8 cellular contexts compared by ENCODE assay signal in genomic region chr12:52082988-52083637, GRCh38. TPM values are rescaled to one million over a fixed set of nuclear protein-coding genes. Genes with fewer than 3 reads are reported as not detected.
DNase-seq lines count a peak whose midpoint lies in the region; ATAC-seq and TF ChIP-seq lines count a peak whose summit lies in the region.

No MANE protein-coding gene starts in this region.

- intact Hi-C loops in left lung (cut with DNase I): loop anchor here in 1 of 2 donors (2.0 kb wide), 1 partner anchor 56 kb away; no protein-coding TSS in a partner anchor

- peak overlapping the region; percentile 43 to 70 for H3K27ac ChIP-seq in left lung

- TF ChIP-seq CTCF in cardiac fibroblast (IDR thresholded peaks at IDR 0.05; ENCODE audit: low read depth, low read length) (peak; percentile 99), left lung (IDR thresholded peaks at IDR 0.05) (peak; percentile 92 to 94)

- H3K27me3 ChIP-seq in left lung: peaks cover 0 to 14% of the 10 kb centered on the region in 2 donors

- peak; percentile 77 for ATAC-seq in left lung
- no peak for ATAC-seq in GM21381 (IDR thresholded peaks at IDR 0.05; ENCODE audit: unreplicated experiment)

- no peaks in the 10 kb centered on the region for H3K9me3 ChIP-seq in left lung

- peak; percentile 8 for DNase-seq in NK-92 treated with Interleukin-12 subunit alpha and Interleukin-12 subunit beta, amount 100 ng/mL, for 24 hours (lab: John Stamatoyannopoulos, UW)
- DNase-seq in NK-92 (lab: John Stamatoyannopoulos, UW; ENCODE audit: unreplicated experiment) (no peak), NCI-H2029 treated with DMSO at 0.1 percent for 48 hours (lab: John Stamatoyannopoulos, UW) (peak; percentile 48), cardiac fibroblast (ENCODE audit: low read depth in 2 of 2) (peak; percentile 49 to 70), left lung (no peak)
- peak; percentile 71 for DNase-seq in activated CD4-positive, CD25-positive, alpha-beta regulatory T cell treated with anti-CD3 and anti-CD28 coated beads, Interleukin-2, amount 50 U/mL, for 72 hours
- peak; percentile 55 to 58 (median 55) for DNase-seq in stimulated activated CD4-positive, alpha-beta T cell treated with anti-CD3 and anti-CD28 coated beads, TNF-alpha, amount 100 ng/mL, for 4 hours (ENCODE audit: low read depth in 3 of 3)

- peaks cover 29 to 31% of the 10 kb centered on the region in 2 donors for H3K4me1 ChIP-seq in left lung

- H3K36me3 ChIP-seq in left lung: peaks cover 0 to 21% of the 10 kb centered on the region in 2 donors

- no peak overlapping the region for H3K4me3 ChIP-seq in cardiac fibroblast (replicated peaks in 1 of 2; ENCODE audit: low read depth in 2 of 2, low read length in 2 of 2)
- H3K4me3 ChIP-seq in left lung: no peak overlapping the region

RNA-seq across cellular contexts. Expression of gene SMIM41, which starts 3.6 kb away (rescaled TPM):
- total RNA-seq in left lung: 1 to 10 TPM in 1 of 2 donors, under 1 TPM in 1; 0.47 to 4.5 TPM

RNA-seq across cellular contexts. Expression of gene ATG101, which starts 13.3 kb away (rescaled TPM):
- total RNA-seq in left lung: 10 to 100 TPM; 35.7 to 42.4 TPM

RNA-seq across cellular contexts. Expression of gene NR4A1, which starts 31.9 kb away (rescaled TPM):
- 100 to 1,000 TPM in 1 of 2 donors, 10 to 100 TPM in 1; 36.4 to 165 TPM for total RNA-seq in left lung

Comparison
In these comparisons a context has a peak if more than half of its experiments do, and no peak if none do; other contexts are left out.
1. DNase-seq: peak in NK-92 treated with Interleukin-12 subunit alpha and Interleukin-12 subunit beta, amount 100 ng/mL, for 24 hours (single experiment), NCI-H2029 treated with DMSO at 0.1 percent for 48 hours (single experiment), activated CD4-positive, CD25-positive, alpha-beta regulatory T cell treated with anti-CD3 and anti-CD28 coated beads, Interleukin-2, amount 50 U/mL, for 72 hours (single experiment), cardiac fibroblast (2 of 2) and stimulated activated CD4-positive, alpha-beta T cell treated with anti-CD3 and anti-CD28 coated beads, TNF-alpha, amount 100 ng/mL, for 4 hours (3 of 3); none in NK-92 (single experiment) and left lung (0 of 2).